Comparison of ENCODE assay signal across 8 cellular contexts in genomic region chr19:40398417-40399056, GRCh38. TPM values are rescaled to one million over a fixed set of nuclear protein-coding genes. Genes with fewer than 3 reads are reported as not detected.
DNase-seq lines count a peak whose midpoint lies in the region; ATAC-seq and TF ChIP-seq lines count a peak whose summit lies in the region.

No MANE protein-coding gene starts in this region.

- H3K27ac Mint-ChIP-seq in activated CD8-positive, alpha-beta T cell treated with anti-CD3 and anti-CD28 coated beads, Interleukin-2, amount 10 ng/mL, durations not matched to agents 7 days and 5 days: no peak overlapping the region
- H3K27ac Mint-ChIP-seq in type B pancreatic cell: no peak overlapping the region

- H3K4me3 Mint-ChIP-seq in activated CD8-positive, alpha-beta T cell treated with anti-CD3 and anti-CD28 coated beads, Interleukin-2, amount 10 ng/mL, durations not matched to agents 7 days and 5 days: no peak overlapping the region
- no peak overlapping the region for H3K4me3 Mint-ChIP-seq in type B pancreatic cell

- CTCF ChIA-PET in activated CD8-positive, alpha-beta T cell treated with anti-CD3 and anti-CD28 coated beads, Interleukin-2, amount 10 ng/mL, durations not matched to agents 7 days and 5 days (lab: Charles Lee): no interaction called here

- H3K4me1 Mint-ChIP-seq in activated CD8-positive, alpha-beta T cell treated with anti-CD3 and anti-CD28 coated beads, Interleukin-2, amount 10 ng/mL, durations not matched to agents 7 days and 5 days (ENCODE audit: low read depth): peaks cover 17% of the 10 kb centered on the region
- peaks cover 22% of the 10 kb centered on the region for H3K4me1 Mint-ChIP-seq in type B pancreatic cell (ENCODE audit: unreplicated experiment)

- peaks cover 12% of the 10 kb centered on the region for H3K27me3 Mint-ChIP-seq in activated CD8-positive, alpha-beta T cell treated with anti-CD3 and anti-CD28 coated beads, Interleukin-2, amount 10 ng/mL, durations not matched to agents 7 days and 5 days (ENCODE audit: low read depth)
- peaks cover 3% of the 10 kb centered on the region for H3K27me3 Mint-ChIP-seq in type B pancreatic cell

- POLR2A ChIA-PET in activated CD8-positive, alpha-beta T cell treated with anti-CD3 and anti-CD28 coated beads, Interleukin-2, amount 10 ng/mL, durations not matched to agents 7 days and 5 days (lab: Charles Lee): no interaction called here

- DNase-seq in NCI-H1105 (lab: John Stamatoyannopoulos, UW) (peak; percentile 7), type B pancreatic cell (ENCODE audit: extremely low spot score, unreplicated experiment) (no peak), T1000 (lab: John Stamatoyannopoulos, UW) (no peak), A172 (ENCODE audit: low spot score) (no peak)
- peak; percentile 71 for DNase-seq in activated CD8-positive, alpha-beta T cell treated with anti-CD3 and anti-CD28 coated beads, Interleukin-2, amount 10 ng/mL, durations not matched to agents 7 days and 5 days
- DNase-seq in stimulated activated CD4-positive, alpha-beta T cell treated with anti-CD3 and anti-CD28 coated beads, Interleukin-2, amount 100 ng/mL, for 4 hours (ENCODE audit: low read depth): peak; percentile 63

- no peaks in the 10 kb centered on the region for H3K36me3 Mint-ChIP-seq in activated CD8-positive, alpha-beta T cell treated with anti-CD3 and anti-CD28 coated beads, Interleukin-2, amount 10 ng/mL, durations not matched to agents 7 days and 5 days (ENCODE audit: low read depth)
- H3K36me3 Mint-ChIP-seq in type B pancreatic cell: peaks cover 5% of the 10 kb centered on the region

- no peaks in the 10 kb centered on the region for H3K9me3 Mint-ChIP-seq in activated CD8-positive, alpha-beta T cell treated with anti-CD3 and anti-CD28 coated beads, Interleukin-2, amount 10 ng/mL, durations not matched to agents 7 days and 5 days (ENCODE audit: insufficient read depth)
- no peaks in the 10 kb centered on the region for H3K9me3 Mint-ChIP-seq in type B pancreatic cell

- peak; percentile 63 for ATAC-seq in activated CD8-positive, alpha-beta T cell treated with anti-CD3 and anti-CD28 coated beads, Interleukin-2, amount 10 ng/mL, durations not matched to agents 7 days and 5 days
- ATAC-seq in esophagus mucosa (peak; percentile 51), HG02623 (IDR thresholded peaks at IDR 0.05; ENCODE audit: unreplicated experiment) (no peak)

- no peak for TF ChIP-seq CTCF in type B pancreatic cell (conservative IDR thresholded peaks at IDR 0.05)

RNA-seq across cellular contexts. Expression of gene HIPK4, which starts 8.6 kb away (rescaled TPM):
- under 1 TPM in 1 of 2 experiments, not detected in 1; 0.10 TPM for total RNA-seq in activated CD8-positive, alpha-beta T cell treated with anti-CD3 and anti-CD28 coated beads, Interleukin-2, amount 10 ng/mL, durations not matched to agents 7 days and 5 days
- not detected for total RNA-seq in esophagus mucosa
- 0.12 TPM in 1 of 2 replicates, not detected in the other for total RNA-seq in type B pancreatic cell (ENCODE audit: low replicate concordance)
- total RNA-seq in A172 (2014; rRNA removed; shearing (Covaris generic)): 0.38 TPM in 1 of 2 replicates, not detected in the other

RNA-seq across cellular contexts. Expression of gene PRX, which starts 14.6 kb away (rescaled TPM):
- 1 to 10 TPM in 1 of 2 experiments, under 1 TPM in 1; 0.84 to 1.1 TPM for total RNA-seq in activated CD8-positive, alpha-beta T cell treated with anti-CD3 and anti-CD28 coated beads, Interleukin-2, amount 10 ng/mL, durations not matched to agents 7 days and 5 days
- 0.80 TPM for total RNA-seq in esophagus mucosa
- total RNA-seq in type B pancreatic cell (ENCODE audit: low replicate concordance): 1.2 and 11.7 TPM in 2 replicates
- total RNA-seq in A172 (2014; rRNA removed; shearing (Covaris generic)): 1.5 and 2.0 TPM in 2 replicates

RNA-seq across cellular contexts. Expression of gene SERTAD1, which starts 27.3 kb away (rescaled TPM):
- total RNA-seq in activated CD8-positive, alpha-beta T cell treated with anti-CD3 and anti-CD28 coated beads, Interleukin-2, amount 10 ng/mL, durations not matched to agents 7 days and 5 days: 10 to 100 TPM in 1 of 2 experiments, 1 to 10 TPM in 1; 9.3 to 10.1 TPM
- 14.7 TPM for total RNA-seq in esophagus mucosa
- total RNA-seq in type B pancreatic cell (ENCODE audit: low replicate concordance): 9.2 and 14.4 TPM in 2 replicates
- 10.2 and 10.3 TPM in 2 replicates for total RNA-seq in A172 (2014; rRNA removed; shearing (Covaris generic))

RNA-seq across cellular contexts. Expression of gene SERTAD3, which starts 45.6 kb away (rescaled TPM):
- total RNA-seq in activated CD8-positive, alpha-beta T cell treated with anti-CD3 and anti-CD28 coated beads, Interleukin-2, amount 10 ng/mL, durations not matched to agents 7 days and 5 days: 10 to 100 TPM; 10.0 to 11.9 TPM
- total RNA-seq in esophagus mucosa: 20.7 TPM
- 33.7 and 41.7 TPM in 2 replicates for total RNA-seq in type B pancreatic cell (ENCODE audit: low replicate concordance)
- 20.0 and 22.6 TPM in 2 replicates for total RNA-seq in A172 (2014; rRNA removed; shearing (Covaris generic))

RNA-seq across cellular contexts. Expression of gene PLD3, which starts 50.0 kb away (rescaled TPM):
- 10 to 100 TPM; 65.1 to 70.0 TPM for total RNA-seq in activated CD8-positive, alpha-beta T cell treated with anti-CD3 and anti-CD28 coated beads, Interleukin-2, amount 10 ng/mL, durations not matched to agents 7 days and 5 days
- total RNA-seq in esophagus mucosa: 55.4 TPM
- total RNA-seq in type B pancreatic cell (ENCODE audit: low replicate concordance): 234 and 244 TPM in 2 replicates
- 328 and 380 TPM in 2 replicates for total RNA-seq in A172 (2014; rRNA removed; shearing (Covaris generic))

Comparison
In these comparisons a context has a peak if more than half of its experiments do, and no peak if none do; other contexts are left out.
1. DNase-seq: peak in NCI-H1105 (single experiment), activated CD8-positive, alpha-beta T cell treated with anti-CD3 and anti-CD28 coated beads, Interleukin-2, amount 10 ng/mL, durations not matched to agents 7 days and 5 days (single experiment) and stimulated activated CD4-positive, alpha-beta T cell treated with anti-CD3 and anti-CD28 coated beads, Interleukin-2, amount 100 ng/mL, for 4 hours (single experiment); none in type B pancreatic cell (single experiment), T1000 (single experiment) and A172 (single experiment).